In the genomic region with DNA sequence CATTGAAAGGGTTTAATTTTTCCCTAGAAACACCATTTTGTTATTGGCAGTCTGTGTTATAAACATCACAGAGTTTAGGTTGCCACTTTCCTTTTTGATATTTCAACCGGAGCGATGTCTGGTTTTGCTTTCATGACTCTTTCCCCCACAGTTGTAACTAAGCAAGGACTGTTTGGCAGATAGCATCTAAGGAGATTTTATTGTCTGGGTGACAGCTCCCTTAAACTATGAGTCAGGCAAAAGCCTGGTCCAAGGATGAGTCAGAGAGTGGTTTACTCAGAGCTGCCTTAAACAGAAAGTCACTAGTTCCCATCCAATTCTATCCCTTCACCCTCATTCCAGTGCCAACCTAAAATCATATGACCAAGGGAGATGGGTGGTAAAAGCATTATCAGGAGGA, we compare ENCODE assay signal across 9 cellular contexts.
DNase-seq lines count a peak whose midpoint lies in the region; ATAC-seq and TF ChIP-seq lines count a peak whose summit lies in the region.
"Had no signal": no experiment of that assay in that cellular context is flagged by ENCODE, and none has a peak within 500 bp of the region (broad histone marks: within the 10 kb centered on the region; RNA-seq: fewer than 3 reads in every experiment).

No MANE protein-coding gene starts in this region.

- H3K4me3 Mint-ChIP-seq in WTC11 = no peak overlapping the region

- H3K27me3 Mint-ChIP-seq in WTC11 (ENCODE audit: low read depth) = no peaks in the 10 kb centered on the region; the same call in 1 of the 2 replicates

- H3K4me1 Mint-ChIP-seq in WTC11 = peaks cover 6% of the 10 kb centered on the region

- CTCF ChIA-PET in WTC11 (lab: Charles Lee) = interaction anchor here (1.5 kb wide), 1 partner anchor 10 kb away, joined by 3 read pairs; no protein-coding TSS in a partner anchor

- H3K27ac ChIP-seq in vagina = no peak overlapping the region
- H3K27ac ChIP-seq: heart right ventricle had no signal

- H3K36me3 ChIP-seq in kidney epithelial cell (ENCODE audit: control insufficient read depth, insufficient read depth, low read length) (no peaks in the 10 kb centered on the region), vagina (no peaks in the 10 kb centered on the region)
- H3K36me3 ChIP-seq: heart right ventricle had no signal

- no peaks in the 10 kb centered on the region for H3K9me3 Mint-ChIP-seq in WTC11

- ATAC-seq in HG02885 (IDR thresholded peaks at IDR 0.05; ENCODE audit: poor library complexity, unreplicated experiment) (peak; percentile 82), WTC11 (no peak)

- intact Hi-C loops in vagina (cut with DNase I) = no loop called here

- no peaks in the 10 kb centered on the region for H3K4me1 ChIP-seq in vagina
- H3K4me1 ChIP-seq: heart right ventricle had no signal

- no peak for TF ChIP-seq POLR2A in vagina (IDR thresholded peaks at IDR 0.05)

- TF ChIP-seq CTCF in GM12865 (IDR thresholded peaks at IDR 0.05; ENCODE audit: insufficient read depth, low read depth, low read length, missing control alignments) = no peak
- no peak for TF ChIP-seq CTCF in kidney epithelial cell (IDR thresholded peaks at IDR 0.05; ENCODE audit: insufficient read depth, low read length, poor library complexity, severe bottlenecking)
- TF ChIP-seq CTCF in WTC11 (IDR thresholded peaks at IDR 0.05) = no peak
- no peak for TF ChIP-seq CTCF in vagina (IDR thresholded peaks at IDR 0.05)

- no peak overlapping the region for H3K27ac Mint-ChIP-seq in WTC11

- H3K9me3 ChIP-seq in vagina = no peaks in the 10 kb centered on the region
- H3K9me3 ChIP-seq: heart right ventricle had no signal

- no peak overlapping the region for H3K4me3 ChIP-seq in GM12865 (ENCODE audit: low read depth, low read length)
- no peak overlapping the region for H3K4me3 ChIP-seq in kidney epithelial cell (ENCODE audit: low read depth, low read length)
- H3K4me3 ChIP-seq in vagina = no peak overlapping the region
- H3K4me3 ChIP-seq: heart right ventricle had no signal

- no peaks in the 10 kb centered on the region for H3K36me3 Mint-ChIP-seq in WTC11

- POLR2A ChIA-PET in WTC11 (lab: Charles Lee) = interaction anchor here (0.7 kb wide), 1 partner anchor 63 kb away, joined by 5 read pairs; no protein-coding TSS in a partner anchor

- DNase-seq in GM12865 (ENCODE audit: low read depth) (peak; percentile 10), SW 1271 (lab: John Stamatoyannopoulos, UW) (peak; percentile 83 to 97), kidney epithelial cell (ENCODE audit: low read depth) (peak; percentile 95), WTC11 (ENCODE audit: low spot score) (no peak), vagina (ENCODE audit: extremely low spot score in 2 of 2) (no peak)
- no peak for DNase-seq in activated effector memory CD4-positive, alpha-beta T cell treated with Interleukin-2 at 50 U/mL for 16 hours
- no peak for DNase-seq in stimulated activated CD4-positive, alpha-beta T cell treated with anti-CD3 and anti-CD28 coated beads, Interleukin-2, amount 100 ng/mL, for 24 hours
- DNase-seq: heart right ventricle had no signal

- H3K27me3 ChIP-seq in kidney epithelial cell (ENCODE audit: control insufficient read depth, insufficient read depth, low read length) (no peaks in the 10 kb centered on the region), vagina (no peaks in the 10 kb centered on the region)
- H3K27me3 ChIP-seq: heart right ventricle had no signal

TF ChIP-seq in WTC11, 78 proteins besides CTCF, POLR2A, EP300 and RAD21:
- TF ChIP-seq ATF1 (CRISPR knock-in tag; IDR thresholded peaks at IDR 0.05) = no peak
- no peak for TF ChIP-seq TEAD4 (CRISPR knock-in tag; IDR thresholded peaks at IDR 0.05)
- TF ChIP-seq OVOL2 (CRISPR knock-in tag; IDR thresholded peaks at IDR 0.05; ENCODE audit: borderline replicate concordance) = no peak
- TF ChIP-seq NR1H2 (CRISPR knock-in tag; IDR thresholded peaks at IDR 0.05) = no peak
- no peak for TF ChIP-seq FOXK1 (CRISPR knock-in tag; IDR thresholded peaks at IDR 0.05)
- no peak for TF ChIP-seq GTF2I (CRISPR knock-in tag; conservative IDR thresholded peaks at IDR 0.05)
- TF ChIP-seq, protein P1, sequence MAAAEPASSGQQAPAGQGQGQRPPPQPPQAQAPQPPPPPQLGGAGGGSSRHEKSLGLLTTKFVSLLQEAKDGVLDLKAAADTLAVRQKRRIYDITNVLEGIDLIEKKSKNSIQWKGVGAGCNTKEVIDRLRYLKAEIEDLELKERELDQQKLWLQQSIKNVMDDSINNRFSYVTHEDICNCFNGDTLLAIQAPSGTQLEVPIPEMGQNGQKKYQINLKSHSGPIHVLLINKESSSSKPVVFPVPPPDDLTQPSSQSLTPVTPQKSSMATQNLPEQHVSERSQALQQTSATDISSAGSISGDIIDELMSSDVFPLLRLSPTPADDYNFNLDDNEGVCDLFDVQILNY (CRISPR knock-in tag; IDR thresholded peaks at IDR 0.05) = no peak
- TF ChIP-seq, protein P2, sequence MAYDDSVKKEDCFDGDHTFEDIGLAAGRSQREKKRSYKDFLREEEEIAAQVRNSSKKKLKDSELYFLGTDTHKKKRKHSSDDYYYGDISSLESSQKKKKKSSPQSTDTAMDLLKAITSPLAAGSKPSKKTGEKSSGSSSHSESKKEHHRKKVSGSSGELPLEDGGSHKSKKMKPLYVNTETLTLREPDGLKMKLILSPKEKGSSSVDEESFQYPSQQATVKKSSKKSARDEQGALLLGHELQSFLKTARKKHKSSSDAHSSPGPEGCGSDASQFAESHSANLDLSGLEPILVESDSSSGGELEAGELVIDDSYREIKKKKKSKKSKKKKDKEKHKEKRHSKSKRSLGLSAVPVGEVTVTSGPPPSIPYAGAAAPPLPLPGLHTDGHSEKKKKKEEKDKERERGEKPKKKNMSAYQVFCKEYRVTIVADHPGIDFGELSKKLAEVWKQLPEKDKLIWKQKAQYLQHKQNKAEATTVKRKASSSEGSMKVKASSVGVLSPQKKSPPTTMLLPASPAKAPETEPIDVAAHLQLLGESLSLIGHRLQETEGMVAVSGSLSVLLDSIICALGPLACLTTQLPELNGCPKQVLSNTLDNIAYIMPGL (CRISPR knock-in tag; IDR thresholded peaks at IDR 0.05) = no peak
- no peak for TF ChIP-seq SMAD3 (CRISPR knock-in tag; IDR thresholded peaks at IDR 0.05; ENCODE audit: borderline replicate concordance)
- TF ChIP-seq, protein P3, sequence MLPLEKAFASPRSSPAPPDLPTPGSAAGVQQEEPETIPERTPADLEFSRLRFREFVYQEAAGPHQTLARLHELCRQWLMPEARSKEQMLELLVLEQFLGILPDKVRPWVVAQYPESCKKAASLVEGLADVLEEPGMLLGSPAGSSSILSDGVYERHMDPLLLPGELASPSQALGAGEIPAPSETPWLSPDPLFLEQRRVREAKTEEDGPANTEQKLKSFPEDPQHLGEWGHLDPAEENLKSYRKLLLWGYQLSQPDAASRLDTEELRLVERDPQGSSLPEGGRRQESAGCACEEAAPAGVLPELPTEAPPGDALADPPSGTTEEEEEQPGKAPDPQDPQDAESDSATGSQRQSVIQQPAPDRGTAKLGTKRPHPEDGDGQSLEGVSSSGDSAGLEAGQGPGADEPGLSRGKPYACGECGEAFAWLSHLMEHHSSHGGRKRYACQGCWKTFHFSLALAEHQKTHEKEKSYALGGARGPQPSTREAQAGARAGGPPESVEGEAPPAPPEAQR (CRISPR knock-in tag; IDR thresholded peaks at IDR 0.05) = no peak
- TF ChIP-seq, protein P4, sequence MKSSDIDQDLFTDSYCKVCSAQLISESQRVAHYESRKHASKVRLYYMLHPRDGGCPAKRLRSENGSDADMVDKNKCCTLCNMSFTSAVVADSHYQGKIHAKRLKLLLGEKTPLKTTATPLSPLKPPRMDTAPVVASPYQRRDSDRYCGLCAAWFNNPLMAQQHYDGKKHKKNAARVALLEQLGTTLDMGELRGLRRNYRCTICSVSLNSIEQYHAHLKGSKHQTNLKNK (CRISPR knock-in tag; IDR thresholded peaks at IDR 0.05) = no peak
- no peak for TF ChIP-seq NR2C2 (CRISPR knock-in tag; IDR thresholded peaks at IDR 0.05)
- TF ChIP-seq CREM (CRISPR knock-in tag; IDR thresholded peaks at IDR 0.05) = no peak
- no peak for TF ChIP-seq ZNF396 (CRISPR knock-in tag; IDR thresholded peaks at IDR 0.05; ENCODE audit: borderline replicate concordance)
- TF ChIP-seq NFE2L1 (CRISPR knock-in tag; IDR thresholded peaks at IDR 0.05) = no peak
- no peak for TF ChIP-seq TEAD1 (CRISPR knock-in tag; IDR thresholded peaks at IDR 0.05)
- TF ChIP-seq ESRRA (CRISPR knock-in tag; IDR thresholded peaks at IDR 0.05; ENCODE audit: borderline replicate concordance) = no peak
- TF ChIP-seq MXD4 (CRISPR knock-in tag; IDR thresholded peaks at IDR 0.05; ENCODE audit: borderline replicate concordance) = no peak
- TF ChIP-seq NR3C1 (CRISPR knock-in tag; conservative IDR thresholded peaks at IDR 0.05; ENCODE audit: low read depth) = no peak

Comparison
In these comparisons a context has a peak if more than half of its experiments do, and no peak if none do; other contexts are left out.
1. DNase-seq: peak in GM12865 (single experiment), SW 1271 (2 of 2) and kidney epithelial cell (single experiment); none in activated effector memory CD4-positive, alpha-beta T cell treated with Interleukin-2 at 50 U/mL for 16 hours (single experiment), WTC11 (single experiment), vagina (0 of 2) and stimulated activated CD4-positive, alpha-beta T cell treated with anti-CD3 and anti-CD28 coated beads, Interleukin-2, amount 100 ng/mL, for 24 hours (0 of 2).